ENCODE assay signal across 17 cellular contexts in genomic region chr17:39607057-39607850, GRCh38. TPM values are rescaled to one million over a fixed set of nuclear protein-coding genes. Genes with fewer than 3 reads are reported as not detected.
A peak's percentile ranks its signal among the peaks of the same experiment; 100 is the strongest.
DNase-seq lines count a peak whose midpoint lies in the region; ATAC-seq, FAIRE-seq and TF ChIP-seq lines count a peak whose summit lies in the region.
"Had no signal": no experiment of that assay in that cellular context is flagged by ENCODE, and none has a peak within 500 bp of the region (broad histone marks: within the 10 kb centered on the region; RNA-seq: fewer than 3 reads in every experiment).

No MANE protein-coding gene starts in this region.

- H3K27me3 ChIP-seq in right cardiac atrium (ENCODE audit: control insufficient read depth, insufficient read depth) (no peaks in the 10 kb centered on the region), keratinocyte (ENCODE audit: control insufficient read depth, extremely low read depth, insufficient read depth, low read length) (peaks cover 80% of the 10 kb centered on the region), thoracic aorta (replicated peaks; ENCODE audit: insufficient read depth) (peaks cover 43% of the 10 kb centered on the region), colonic mucosa (peaks cover 64% of the 10 kb centered on the region)

- H3K4me3 ChIP-seq in right cardiac atrium (ENCODE audit: low read length) (peak overlapping the region; percentile 12), keratinocyte (ENCODE audit: control insufficient read depth in 2 of 3, extremely low read depth in 1 of 3, insufficient read depth in 2 of 3, low read depth in 1 of 3, low read length in 3 of 3) (peak overlapping the region in 2 of 3 experiments; percentile 18 to 22), thoracic aorta (peak overlapping the region; percentile 39), colonic mucosa (no peak overlapping the region)
- H3K4me3 ChIP-seq: mucosa of descending colon had no signal

- 2% methylated on average over 39 of the region's 40 CpGs for WGBS in right cardiac atrium

- H3K27ac ChIP-seq in right cardiac atrium (ENCODE audit: low read length) (no peak overlapping the region), angular gyrus (ENCODE audit: low read depth, low read length) (peak overlapping the region; percentile 78), keratinocyte (ENCODE audit: control insufficient read depth, insufficient read depth, low read length) (no peak overlapping the region), thoracic aorta (no peak overlapping the region), colonic mucosa (no peak overlapping the region)

- H3K9me3 ChIP-seq in right cardiac atrium (ENCODE audit: control insufficient read depth, low read length) (no peaks in the 10 kb centered on the region), keratinocyte (ENCODE audit: control insufficient read depth, low read depth, low read length) (no peaks in the 10 kb centered on the region), thoracic aorta (no peaks in the 10 kb centered on the region), colonic mucosa (no peaks in the 10 kb centered on the region)
- H3K9me3 ChIP-seq: mucosa of descending colon had no signal

- no peak overlapping the region for H3K9ac ChIP-seq in keratinocyte (ENCODE audit: control insufficient read depth, extremely low read depth, insufficient read depth, low read length)
- H3K9ac ChIP-seq in colonic mucosa (ENCODE audit: low read depth in 2 of 2, low read length in 2 of 2): no peak overlapping the region

- no peaks in the 10 kb centered on the region for H3K79me2 ChIP-seq in keratinocyte (ENCODE audit: control insufficient read depth, insufficient read depth, low read length)

- peaks cover 2% of the 10 kb centered on the region for H4K20me1 ChIP-seq in keratinocyte (ENCODE audit: control insufficient read depth, extremely low read depth, insufficient read depth, low read length)

- H3K36me3 ChIP-seq in keratinocyte (ENCODE audit: control insufficient read depth in 2 of 2, extremely low read depth in 1 of 2, insufficient read depth in 2 of 2, low read length in 2 of 2): no peaks in the 10 kb centered on the region
- no peaks in the 10 kb centered on the region for H3K36me3 ChIP-seq in thoracic aorta
- H3K36me3 ChIP-seq in colonic mucosa: no peaks in the 10 kb centered on the region

- H3K9me1 ChIP-seq in keratinocyte (ENCODE audit: control insufficient read depth, extremely low read depth, insufficient read depth, low read length): no peaks in the 10 kb centered on the region

- no peak overlapping the region for H3K4me2 ChIP-seq in keratinocyte (ENCODE audit: control insufficient read depth, extremely low read depth, insufficient read depth, low read depth, low read length)

- FAIRE-seq in keratinocyte (lab: Jason Lieb, UNC): no peak
- FAIRE-seq: kidney had no signal

- intact Hi-C loops in right cardiac atrium (cut with DNase I) (no loop called here), left ventricle myocardium superior (cut with micrococcal nuclease) (no loop called here), colonic mucosa (cut with DNase I) (no loop called here)

- DNase-seq in right cardiac atrium: no peak
- no peak for DNase-seq in left ventricle myocardium superior
- no peak for DNase-seq in keratinocyte (ENCODE audit: low read depth, low spot score)
- DNase-seq in thoracic aorta (ENCODE audit: low spot score): no peak
- DNase-seq in colonic mucosa: no peak
- no peak for DNase-seq in NCI-H2196 (lab: John Stamatoyannopoulos, UW; ENCODE audit: unreplicated experiment)
- no peak for DNase-seq in HUDEP-2 (lab: John Stamatoyannopoulos, UW; ENCODE audit: unreplicated experiment in 76 of 76)
- DNase-seq: activated CD4-positive, alpha-beta T cell treated with anti-CD3 and anti-CD28 coated beads for 36 hours; aorta; kidney; NCI-H510A treated with DMSO at 0.1 percent for 48 hours; T-helper 2 cell had no signal

- dilution Hi-C loops in keratinocyte (cut with MboI; ENCODE audit: extremely low pct_ligation_motif_present, low sequenced_read_pairs): no loop called here

- no peak overlapping the region for H2AFZ ChIP-seq in keratinocyte (ENCODE audit: control insufficient read depth, low read length)

- ATAC-seq in right cardiac atrium (no peak), left ventricle myocardium superior (no peak), thoracic aorta (ENCODE audit: insufficient number of reproducible peaks, low FRiP score, low read depth) (no peak)
- ATAC-seq: activated CD4-positive, alpha-beta T cell treated with anti-CD3 and anti-CD28 coated beads for 36 hours had no signal

- H3K4me1 ChIP-seq in right cardiac atrium (ENCODE audit: control insufficient read depth, insufficient read depth, low read length) (peaks cover 3% of the 10 kb centered on the region), keratinocyte (ENCODE audit: control insufficient read depth, extremely low read depth, insufficient read depth, low read length) (peaks cover 30% of the 10 kb centered on the region), thoracic aorta (ENCODE audit: control insufficient read depth in 1 of 2, low read depth in 2 of 2) (peaks cover 12 to 29% of the 10 kb centered on the region in 2 donors), colonic mucosa (no peaks in the 10 kb centered on the region)

- TF ChIP-seq CTCF in keratinocyte (optimal IDR thresholded peaks at IDR 0.05 in 1 of 3, IDR thresholded peaks at IDR 0.05 in 1 of 3, conservative IDR thresholded peaks at IDR 0.05 in 1 of 3; ENCODE audit: extremely low read depth in 1 of 3, insufficient read depth in 2 of 3, low read length in 3 of 3) (no peak), thoracic aorta (IDR thresholded peaks at IDR 0.05) (no peak), colonic mucosa (IDR thresholded peaks at IDR 0.05) (no peak)

RNA-seq across cellular contexts. Expression of gene NEUROD2, which starts 0.5 kb away (rescaled TPM):
- total RNA-seq in right cardiac atrium: not detected
- polyA plus RNA-seq in right cardiac atrium: not detected
- total RNA-seq in left ventricle myocardium superior: not detected
- not detected in 3 replicates for polyA plus RNA-seq in keratinocyte
- not detected for polyA plus RNA-seq in keratinocyte (2011; ENCODE audit: low read depth)
- not detected in 2 replicates for polyA plus RNA-seq in keratinocyte (2011; cell fraction: cytosol; rRNA removed)
- not detected in 2 replicates for polyA plus RNA-seq in keratinocyte (2011; cell fraction: nucleus; rRNA removed)
- polyA plus RNA-seq in keratinocyte (2012; ENCODE audit: low replicate concordance): 0.04 and 0.07 TPM in 2 replicates
- not detected in 3 replicates for polyA minus RNA-seq in keratinocyte
- polyA minus RNA-seq in keratinocyte (2011; cell fraction: cytosol; rRNA and poly(A)+ RNA removed): not detected
- polyA minus RNA-seq in keratinocyte (2011; cell fraction: nucleus; rRNA and poly(A)+ RNA removed): not detected in 2 replicates
- not detected for total RNA-seq in thoracic aorta
- not detected for total RNA-seq in colonic mucosa
- total RNA-seq: activated CD4-positive, alpha-beta T cell treated with anti-CD3 and anti-CD28 coated beads for 36 hours; activated T-helper 1 cell treated with anti-CD3 and anti-CD28 coated beads, Interleukin-12 subunit alpha, Interleukin-12 subunit beta, Interleukin-2, Interleukin-4 antibody, amounts not matched to agents 30 ng/mL and 10 ng/mL and 1 ng/mL, durations not matched to agents 14 hours and 24 hours and 36 hours; aorta; kidney; pulmonary artery endothelial cell; ureter had no signal
- polyA plus RNA-seq: aorta had no signal

RNA-seq across cellular contexts. Expression of gene PPP1R1B, which starts 19.5 kb away (rescaled TPM):
- total RNA-seq in right cardiac atrium (1 to 10 TPM; 2.0 to 6.6 (median 2.4) TPM), left ventricle myocardium superior (0.55 TPM), thoracic aorta (1 to 10 TPM in 1 of 2 donors, under 1 TPM in 1; 0.27 to 2.1 TPM), colonic mucosa (100 to 1,000 TPM; 331 to 350 TPM)
- polyA plus RNA-seq in right cardiac atrium (4.4 TPM), keratinocyte (0.14 to 0.35 TPM (median 0.18 TPM) in 3 replicates)
- not detected for polyA plus RNA-seq in keratinocyte (2011; ENCODE audit: low read depth)
- 0.19 and 0.27 TPM in 2 replicates for polyA plus RNA-seq in keratinocyte (2011; cell fraction: cytosol; rRNA removed)
- 0.11 and 0.15 TPM in 2 replicates for polyA plus RNA-seq in keratinocyte (2011; cell fraction: nucleus; rRNA removed)
- polyA plus RNA-seq in keratinocyte (2012; ENCODE audit: low replicate concordance): 0.21 TPM in 1 of 2 replicates, not detected in the other
- polyA minus RNA-seq in keratinocyte: 0.13 to 0.33 TPM (median 0.19 TPM) in 3 replicates
- polyA minus RNA-seq in keratinocyte (2011; cell fraction: cytosol; rRNA and poly(A)+ RNA removed): not detected
- not detected in 2 replicates for polyA minus RNA-seq in keratinocyte (2011; cell fraction: nucleus; rRNA and poly(A)+ RNA removed)
- total RNA-seq: activated T-helper 1 cell treated with anti-CD3 and anti-CD28 coated beads, Interleukin-12 subunit alpha, Interleukin-12 subunit beta, Interleukin-2, Interleukin-4 antibody, amounts not matched to agents 30 ng/mL and 10 ng/mL and 1 ng/mL, durations not matched to agents 14 hours and 24 hours and 36 hours; pulmonary artery endothelial cell had no signal

RNA-seq across cellular contexts. Expression of gene STARD3, which starts 29.7 kb away (rescaled TPM):
- total RNA-seq in right cardiac atrium (10 to 100 TPM; 19.2 to 26.2 (median 22.9) TPM), left ventricle myocardium superior (18.7 TPM), thoracic aorta (10 to 100 TPM; 52.5 to 67.7 TPM), colonic mucosa (10 to 100 TPM; 30.0 to 41.3 TPM)
- polyA plus RNA-seq in right cardiac atrium (22.7 TPM), keratinocyte (29.0 to 39.6 TPM (median 33.9 TPM) in 3 replicates)
- 25.9 TPM for polyA plus RNA-seq in keratinocyte (2011; ENCODE audit: low read depth)
- polyA plus RNA-seq in keratinocyte (2011; cell fraction: cytosol; rRNA removed): 25.5 and 26.6 TPM in 2 replicates
- polyA plus RNA-seq in keratinocyte (2011; cell fraction: nucleus; rRNA removed): 57.2 and 70.3 TPM in 2 replicates
- polyA plus RNA-seq in keratinocyte (2012; ENCODE audit: low replicate concordance): 31.2 and 36.8 TPM in 2 replicates
- polyA minus RNA-seq in keratinocyte: 32.4 to 42.2 TPM (median 41.6 TPM) in 3 replicates
- 29.2 TPM for polyA minus RNA-seq in keratinocyte (2011; cell fraction: cytosol; rRNA and poly(A)+ RNA removed)
- 18.5 and 20.1 TPM in 2 replicates for polyA minus RNA-seq in keratinocyte (2011; cell fraction: nucleus; rRNA and poly(A)+ RNA removed)

RNA-seq across cellular contexts. Expression of gene TCAP, which starts 57.9 kb away (rescaled TPM):
- total RNA-seq in right cardiac atrium: 1,000 to 10,000 TPM; 2,357 to 4,356 (median 2,957) TPM
- 4,928 TPM for polyA plus RNA-seq in right cardiac atrium
- 4,965 TPM for total RNA-seq in left ventricle myocardium superior
- polyA plus RNA-seq in keratinocyte: 0.06 to 0.26 TPM (median 0.20 TPM) in 3 replicates
- polyA plus RNA-seq in keratinocyte (2011; ENCODE audit: low read depth): 0.20 TPM
- polyA plus RNA-seq in keratinocyte (2011; cell fraction: cytosol; rRNA removed): 0.06 and 0.13 TPM in 2 replicates
- polyA plus RNA-seq in keratinocyte (2011; cell fraction: nucleus; rRNA removed): 0.70 and 1.1 TPM in 2 replicates
- polyA plus RNA-seq in keratinocyte (2012; ENCODE audit: low replicate concordance): 0.16 and 0.62 TPM in 2 replicates
- polyA minus RNA-seq in keratinocyte: 0.36 to 0.79 TPM in 2 of 3 replicates, not detected in the other
- not detected for polyA minus RNA-seq in keratinocyte (2011; cell fraction: cytosol; rRNA and poly(A)+ RNA removed)
- polyA minus RNA-seq in keratinocyte (2011; cell fraction: nucleus; rRNA and poly(A)+ RNA removed): 0.42 TPM in 1 of 2 replicates, not detected in the other
- total RNA-seq in thoracic aorta: 10 to 100 TPM in 1 of 2 donors, 1 to 10 TPM in 1; 6.4 to 16.9 TPM
- total RNA-seq in colonic mucosa: 1 to 10 TPM in 1 of 2 donors, under 1 TPM in 1; 0.49 to 1.2 TPM

Comparison
In these comparisons a context has a peak if more than half of its experiments do, and no peak if none do; other contexts are left out.
1. RNA of gene PPP1R1B, which starts 19.5 kb away (total RNA-seq): 331 to 350 TPM in colonic mucosa; 2.0 to 6.6 TPM in right cardiac atrium, 0.27 to 2.1 TPM in thoracic aorta and 0.55 TPM in left ventricle myocardium superior (single experiment); every median in the first group is over 10 times any median in the second.